ENCODE assay signal across 1 cellular context in genomic region chr15:39181901-39182300, GRCh38.
TF ChIP-seq lines count a peak whose summit lies in the region.

No MANE protein-coding gene starts in this region.

TF ChIP-seq in IMR-90, 13 proteins besides CTCF, POLR2A, EP300 and RAD21 (continued from another document):
- TF ChIP-seq, protein P1, sequence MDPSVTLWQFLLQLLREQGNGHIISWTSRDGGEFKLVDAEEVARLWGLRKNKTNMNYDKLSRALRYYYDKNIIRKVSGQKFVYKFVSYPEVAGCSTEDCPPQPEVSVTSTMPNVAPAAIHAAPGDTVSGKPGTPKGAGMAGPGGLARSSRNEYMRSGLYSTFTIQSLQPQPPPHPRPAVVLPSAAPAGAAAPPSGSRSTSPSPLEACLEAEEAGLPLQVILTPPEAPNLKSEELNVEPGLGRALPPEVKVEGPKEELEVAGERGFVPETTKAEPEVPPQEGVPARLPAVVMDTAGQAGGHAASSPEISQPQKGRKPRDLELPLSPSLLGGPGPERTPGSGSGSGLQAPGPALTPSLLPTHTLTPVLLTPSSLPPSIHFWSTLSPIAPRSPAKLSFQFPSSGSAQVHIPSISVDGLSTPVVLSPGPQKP (IDR thresholded peaks at IDR 0.05; ENCODE audit: borderline replicate concordance, low read depth, low read length) = no peak
- TF ChIP-seq CEBPB (IDR thresholded peaks at IDR 0.05; ENCODE audit: low read depth, low read length) (no peak), USF2 (IDR thresholded peaks at IDR 0.05; ENCODE audit: low read depth, low read length) (no peak), CHD1 (IDR thresholded peaks at IDR 0.05; ENCODE audit: low read depth, low read length) (no peak), RFX5 (IDR thresholded peaks at IDR 0.05; ENCODE audit: low read depth, low read length) (no peak), MXI1 (IDR thresholded peaks at IDR 0.05; ENCODE audit: borderline replicate concordance, low read depth, low read length) (no peak), NFE2L2 (IDR thresholded peaks at IDR 0.05; ENCODE audit: low read depth, low read length) (no peak), SMC3 (IDR thresholded peaks at IDR 0.05; ENCODE audit: low read depth, low read length) (no peak)
